16 cellular contexts compared by ENCODE assay signal in the genomic region with DNA sequence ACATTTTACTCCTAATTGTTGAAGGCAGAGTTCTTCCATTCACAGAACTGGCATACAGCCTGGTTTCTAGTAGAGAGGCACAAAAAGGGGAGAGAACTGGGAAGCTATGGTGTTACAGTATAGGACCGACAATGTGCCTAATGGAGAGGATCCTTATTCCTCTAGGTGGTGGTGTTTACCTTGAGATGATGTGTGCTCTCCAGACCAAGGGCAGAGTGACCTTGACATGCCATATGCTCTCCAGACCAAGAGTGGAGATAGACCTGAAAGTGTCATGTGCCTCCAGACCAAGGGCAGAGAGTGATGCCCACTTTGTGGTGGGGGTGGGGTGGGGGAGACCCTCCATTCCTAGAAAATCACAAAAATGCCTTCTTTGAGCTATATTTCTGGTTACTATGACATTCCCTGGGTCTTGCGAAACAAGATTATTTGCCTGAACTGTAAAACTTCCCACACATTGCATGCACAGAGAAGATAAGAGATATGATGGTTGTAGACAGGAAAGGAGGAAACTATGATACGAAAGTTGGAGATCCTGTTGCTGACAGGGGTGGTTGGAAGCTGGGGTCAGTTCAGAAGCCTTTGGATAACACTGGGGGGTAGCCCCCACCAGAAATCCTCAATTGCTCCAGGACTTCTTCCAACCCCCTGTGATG.
"Had no signal": no experiment of that assay in that cellular context is flagged by ENCODE, and none has a peak within 500 bp of the region (broad histone marks: within the 10 kb centered on the region; RNA-seq: fewer than 3 reads in every experiment).

No MANE protein-coding gene starts in this region.

- H3K27me3 ChIP-seq: gastroesophageal sphincter, stomach, testis, upper lobe of left lung had no signal

- H3K27ac ChIP-seq: epithelial cell of prostate, gastroesophageal sphincter, stomach, testis, upper lobe of left lung had no signal

- ATAC-seq: activated naive CD8-positive, alpha-beta T cell treated with anti-CD3 and anti-CD28 coated beads, Interleukin-2, amount 50 U/mL, for 24 hours; effector memory CD8-positive, alpha-beta T cell; gastroesophageal sphincter; natural killer cell treated with Interleukin-12 subunit alpha and Interleukin-12 subunit beta and Interleukin-15 and Interleukin-18, amount 100 ng/mL, for 72 hours; T-helper 17 cell had no signal

- DNase-seq: activated CD4-positive, alpha-beta T cell treated with anti-CD3 and anti-CD28 coated beads, Interleukin-2, amount 50 U/mL, for 4 hours; activated CD4-positive, CD25-positive, alpha-beta regulatory T cell treated with anti-CD3 and anti-CD28 coated beads, Interleukin-2, amount 50 U/mL, for 72 hours; activated naive CD4-positive, alpha-beta T cell treated with anti-CD3 and anti-CD28 coated beads for 36 hours; activated naive CD8-positive, alpha-beta T cell treated with anti-CD3 and anti-CD28 coated beads, Interleukin-2, amount 50 U/mL, for 24 hours; aorta; effector memory CD8-positive, alpha-beta T cell; hippocampal formation; kidney glomerular epithelial cell; stimulated activated CD4-positive, alpha-beta T cell treated with anti-CD3 and anti-CD28 coated beads, Interleukin-1b, Interleukin-23, amount 100 ng/mL, for 48 hours; stomach; T-helper 17 cell; testis; upper lobe of left lung had no signal

- H3K4me3 ChIP-seq: gastroesophageal sphincter, stomach, testis, upper lobe of left lung had no signal

- H3K4me1 ChIP-seq: gastroesophageal sphincter, stomach, testis, upper lobe of left lung had no signal

- H3K9me3 ChIP-seq: gastroesophageal sphincter, stomach, testis, upper lobe of left lung had no signal

- H3K36me3 ChIP-seq: gastroesophageal sphincter, stomach, upper lobe of left lung had no signal
